ENCODE assay signal across 23 cellular contexts in the genomic region with DNA sequence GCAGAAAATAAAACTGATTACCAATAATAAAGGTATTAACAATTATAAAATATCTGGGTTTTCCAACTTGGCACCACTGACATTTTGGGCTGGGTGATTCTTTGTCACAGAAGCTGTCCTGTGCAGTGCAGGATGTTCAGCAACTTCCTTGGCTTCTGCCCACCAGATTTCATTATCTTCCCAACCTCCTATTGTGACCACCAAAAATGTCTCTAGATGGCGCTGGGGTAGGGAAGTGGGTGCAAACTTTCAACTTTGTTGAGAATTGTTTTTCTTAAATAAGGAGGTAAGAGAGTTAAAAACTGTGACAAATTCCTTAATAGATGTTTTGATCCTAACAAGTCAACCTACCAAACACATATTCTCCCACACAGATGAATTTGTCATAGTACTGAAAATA.
DNase-seq lines count a peak whose midpoint lies in the region; ATAC-seq and TF ChIP-seq lines count a peak whose summit lies in the region.
"Had no signal": no experiment of that assay in that cellular context is flagged by ENCODE, and none has a peak within 500 bp of the region (broad histone marks: within the 10 kb centered on the region; RNA-seq: fewer than 3 reads in every experiment).

No MANE protein-coding gene starts in this region.

- H3K9me3 ChIP-seq in cardiac muscle cell (ENCODE audit: low read depth) (no peaks in the 10 kb centered on the region), PC-3 (ENCODE audit: low read length) (no peaks in the 10 kb centered on the region), gastrocnemius medialis (no peaks in the 10 kb centered on the region), PC-9 (ENCODE audit: insufficient read depth, low read depth) (no peaks in the 10 kb centered on the region)
- H3K9me3 ChIP-seq: adrenal gland, Peyer's patch, sigmoid colon, suprapubic skin, uterus had no signal

- in situ Hi-C loops in gastrocnemius medialis (cut with MboI; ENCODE audit: low sequenced_read_pairs in 4 of 4), result no loop called here

- H3F3A ChIP-seq in PC-3 (ENCODE audit: low read length, unreplicated experiment) (no peaks in the 10 kb centered on the region), PC-9 (ENCODE audit: insufficient read depth, low read depth) (peaks cover 30% of the 10 kb centered on the region)

- H3K9me2 ChIP-seq in PC-3 (replicated peaks; ENCODE audit: low read length) (no peaks in the 10 kb centered on the region), PC-9 (ENCODE audit: insufficient read depth) (no peaks in the 10 kb centered on the region)

- H2AFZ ChIP-seq in PC-3 (ENCODE audit: low read length) (no peak overlapping the region), PC-9 (no peak overlapping the region)

- POLR2A ChIA-PET in PC-3 (lab: Charles Lee; ENCODE audit: unreplicated experiment), result no interaction called here
- POLR2A ChIA-PET in PC-9 (lab: Charles Lee; ENCODE audit: unreplicated experiment), result no interaction called here

- ATAC-seq in left cardiac atrium, result no peak
- ATAC-seq in PC-3, result no peak
- no peak for ATAC-seq in gastrocnemius medialis
- ATAC-seq: effector memory CD8-positive, alpha-beta T cell; left lobe of liver; stimulated activated effector memory CD8-positive, alpha-beta T cell treated with anti-CD3 and anti-CD28 coated beads, Interleukin-12 subunit alpha, Interleukin-12 subunit beta, amount 100 ng/mL, for 72 hours had no signal

- H4K20me1 ChIP-seq in PC-3 (ENCODE audit: low read length) (no peaks in the 10 kb centered on the region), PC-9 (ENCODE audit: insufficient read depth) (no peaks in the 10 kb centered on the region)

- H3K27ac ChIP-seq in cardiac muscle cell (no peak overlapping the region), PC-3 (ENCODE audit: low read length) (no peak overlapping the region), gastrocnemius medialis (no peak overlapping the region), caudate nucleus (ENCODE audit: low read depth, low read length) (no peak overlapping the region), PC-9 (no peak overlapping the region)
- H3K27ac ChIP-seq: Peyer's patch, sigmoid colon, suprapubic skin, uterus had no signal

- no peaks in the 10 kb centered on the region for H3K27me3 ChIP-seq in cardiac muscle cell
- no peaks in the 10 kb centered on the region for H3K27me3 ChIP-seq in PC-3 (ENCODE audit: low read length)
- H3K27me3 ChIP-seq in gastrocnemius medialis, result no peaks in the 10 kb centered on the region
- H3K27me3 ChIP-seq in PC-9 (ENCODE audit: insufficient read depth, low read depth), result no peaks in the 10 kb centered on the region
- H3K27me3 ChIP-seq: adrenal gland, Peyer's patch, sigmoid colon, suprapubic skin, uterus had no signal

- H3K4me1 ChIP-seq in cardiac muscle cell (ENCODE audit: low read depth), result peaks cover 4% of the 10 kb centered on the region
- H3K4me1 ChIP-seq in PC-3 (ENCODE audit: insufficient read depth, low read length), result peaks cover 28% of the 10 kb centered on the region
- peaks cover 26 to 31% of the 10 kb centered on the region in 2 donors for H3K4me1 ChIP-seq in gastrocnemius medialis
- H3K4me1 ChIP-seq in PC-9 (replicated peaks; ENCODE audit: insufficient read depth), result peaks cover 63% of the 10 kb centered on the region
- H3K4me1 ChIP-seq: Peyer's patch, uterus had no signal

- H3K79me2 ChIP-seq in PC-3 (ENCODE audit: low read length) (no peaks in the 10 kb centered on the region), PC-9 (ENCODE audit: low read depth) (peaks cover 11% of the 10 kb centered on the region)

- DNase-seq in cardiac muscle cell (ENCODE audit: low read depth in 1 of 2, low spot score in 1 of 2) (peak in 1 of 2 donors; percentile 47), left cardiac atrium (no peak), PC-3 (no peak), dermis blood vessel endothelial cell (peak; percentile 6), gastrocnemius medialis (no peak), caudate nucleus (lab: John Stamatoyannopoulos, UW) (no peak), PC-9 (no peak)
- no peak for DNase-seq in central memory CD4-positive, alpha-beta T cell
- DNase-seq: ACHN; activated CD4-positive, alpha-beta memory T cell treated with anti-CD3 and anti-CD28 coated beads, Interleukin-2, amount 10 ng/mL, durations not matched to agents 7 days and 5 days; activated gamma-delta T cell treated with Interleukin-2 at 50 U/mL for 16 hours; adrenal gland; cerebellar nuclear complex; effector memory CD8-positive, alpha-beta T cell; head of caudate nucleus; NCI-H748 treated with DMSO at 0.1 percent for 48 hours; Peyer's patch; sigmoid colon; T-helper 9 cell; uterus had no signal

- no peak overlapping the region for H3K9ac ChIP-seq in PC-3 (ENCODE audit: low read length)

- TF ChIP-seq CTCF in cardiac muscle cell (IDR thresholded peaks at IDR 0.05; ENCODE audit: low read depth, low read length), result peak; percentile 26
- TF ChIP-seq CTCF in PC-3 (conservative IDR thresholded peaks at IDR 0.05; ENCODE audit: low read depth, low read length), result 0 out of 2 replicates have a peak, but pooled peaks have one; percentile 10
- TF ChIP-seq CTCF in gastrocnemius medialis (IDR thresholded peaks at IDR 0.05 in 4 of 5, conservative IDR thresholded peaks at IDR 0.05 in 1 of 5), result no peak
- TF ChIP-seq CTCF in PC-9 (conservative IDR thresholded peaks at IDR 0.05), result no peak

- H3K4me2 ChIP-seq in PC-3 (ENCODE audit: low read length) (no peak overlapping the region), PC-9 (no peak overlapping the region)

- CTCF ChIA-PET in PC-3 (lab: Charles Lee), result no interaction called here
- CTCF ChIA-PET in PC-9 (lab: Charles Lee), result no interaction called here

- no peak for TF ChIP-seq POLR2A in gastrocnemius medialis (IDR thresholded peaks at IDR 0.05)

- no peaks in the 10 kb centered on the region for H3K36me3 ChIP-seq in cardiac muscle cell
- no peaks in the 10 kb centered on the region for H3K36me3 ChIP-seq in PC-3 (ENCODE audit: low read depth, low read length)
- H3K36me3 ChIP-seq in gastrocnemius medialis, result no peaks in the 10 kb centered on the region
- no peaks in the 10 kb centered on the region for H3K36me3 ChIP-seq in PC-9 (ENCODE audit: low read depth)
- H3K36me3 ChIP-seq: adrenal gland, Peyer's patch, sigmoid colon, suprapubic skin, uterus had no signal

- intact Hi-C loops in left cardiac atrium (cut with DNase I), result loop anchor here in 1 of 2 donors (10.0 kb wide), 1 partner anchor 84 kb away; no protein-coding TSS in a partner anchor
- intact Hi-C loops in PC-3 (cut with micrococcal nuclease), result no loop called here
- intact Hi-C loops in gastrocnemius medialis (cut with DNase I; ENCODE audit: low total_unique reads), result loop anchor here (5.0 kb wide), 1 partner anchor 78 kb away; no protein-coding TSS in a partner anchor
- intact Hi-C loops in PC-9 (cut with micrococcal nuclease; ENCODE audit: unreplicated experiment), result no loop called here

- H3K4me3 ChIP-seq in cardiac muscle cell (no peak overlapping the region), PC-3 (ENCODE audit: low read length) (no peak overlapping the region), gastrocnemius medialis (no peak overlapping the region), PC-9 (no peak overlapping the region)
- H3K4me3 ChIP-seq: adrenal gland, Peyer's patch, sigmoid colon, suprapubic skin, uterus had no signal

- BruUV-seq in PC-3 (replicated peaks; lab: Mats Ljungman, UMichigan) (no TSS peak), PC-9 (replicated peaks; lab: Mats Ljungman, UMichigan) (no TSS peak)

Comparison
In these comparisons a context has a peak if more than half of its experiments do, and no peak if none do; other contexts are left out.
1. CTCF ChIP-seq: peak in cardiac muscle cell (single experiment) and PC-3 (single experiment); none in gastrocnemius medialis (0 of 5) and PC-9 (single experiment).